In the genomic region with DNA sequence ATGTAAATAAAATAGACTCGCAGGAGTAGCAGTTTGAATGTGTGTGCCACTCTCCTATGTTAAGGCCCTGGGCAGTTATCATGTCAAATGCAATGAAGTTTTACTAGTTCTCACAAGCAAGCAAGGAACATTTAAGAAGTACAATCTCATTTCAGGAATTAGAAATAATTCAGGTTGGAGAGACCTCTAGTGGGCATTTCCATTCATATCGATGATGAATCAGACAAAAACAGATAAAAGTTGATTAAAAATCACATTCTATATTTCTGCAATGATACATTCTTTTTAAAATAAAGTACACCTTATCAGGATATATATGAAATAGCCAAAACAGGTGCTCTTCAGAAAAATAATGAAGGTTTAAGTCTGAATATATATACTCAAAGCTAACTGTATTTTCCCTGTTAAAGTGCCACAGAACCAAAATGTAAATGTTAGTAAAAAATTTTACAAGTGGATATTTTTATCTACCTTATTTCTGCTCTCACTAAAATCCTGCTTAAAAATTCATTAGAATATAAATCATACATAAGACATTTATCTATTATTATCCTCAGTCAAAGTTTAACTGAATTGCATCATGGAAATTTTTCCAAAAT, we compare ENCODE assay signal across 10 cellular contexts.
A peak's percentile ranks its signal among the peaks of the same experiment; 100 is the strongest.
DNase-seq lines count a peak whose midpoint lies in the region; ATAC-seq, FAIRE-seq and TF ChIP-seq lines count a peak whose summit lies in the region.
"Had no signal": no experiment of that assay in that cellular context is flagged by ENCODE, and none has a peak within 500 bp of the region (broad histone marks: within the 10 kb centered on the region; RNA-seq: fewer than 3 reads in every experiment).

No MANE protein-coding gene starts in this region.

- TF ChIP-seq EP300 in GM12878 (IDR thresholded peaks at IDR 0.05; ENCODE audit: borderline replicate concordance in 1 of 2, control insufficient read depth in 1 of 2, low read depth in 2 of 2, low read length in 2 of 2): no peak

- in situ Hi-C loops in GM12878 (cut with MboI): no loop called here

- no peaks in the 10 kb centered on the region for H3K9me3 ChIP-seq in GM12878 (replicated peaks; ENCODE audit: control insufficient read depth, insufficient read depth, low read length)
- H3K9me3 ChIP-seq: pancreas had no signal

- peak; percentile 69 for FAIRE-seq in GM12878 (lab: Jason Lieb, UNC)
- no peak for FAIRE-seq in GM12891 (lab: Jason Lieb, UNC)
- FAIRE-seq: pancreas had no signal

- no peak overlapping the region for H3K9ac ChIP-seq in GM12878 (ENCODE audit: control insufficient read depth, insufficient read depth, low read length)

- TF ChIP-seq POLR2A in GM12878 (IDR thresholded peaks at IDR 0.05; ENCODE audit: low read depth, low read length) (no peak), GM12891 (IDR thresholded peaks at IDR 0.05; ENCODE audit: low read depth, low read length) (no peak)

- intact Hi-C loops in GM12878 (cut with micrococcal nuclease; ENCODE audit: unreplicated experiment): loop anchor here (2.0 to 10.0 kb wide), 2 partner anchors 527 to 903 kb away; no protein-coding TSS in a partner anchor

- no peak overlapping the region for H3K4me3 ChIP-seq in GM06990 (replicated peaks; ENCODE audit: low read depth, low read length)
- no peak overlapping the region for H3K4me3 ChIP-seq in GM12878
- H3K4me3 ChIP-seq: pancreas had no signal

- CTCF ChIA-PET in GM12878 (lab: Yijun Ruan, JAX): interaction anchor here (0.7 to 7.7 kb wide), 16 partner anchors 9 to 904 kb away, joined by 3 to 82 read pairs (median 4); no protein-coding TSS in a partner anchor

- TF ChIP-seq RAD21 in GM12878 (IDR thresholded peaks at IDR 0.05; ENCODE audit: insufficient read depth, low read depth, low read length): peak; percentile 39; the same call in 1 of the 2 replicates

- H3K4me1 ChIP-seq in GM12878 (ENCODE audit: control insufficient read depth, insufficient read depth, low read length): no peaks in the 10 kb centered on the region
- H3K4me1 ChIP-seq: pancreas had no signal

- peak; percentile 31 for ATAC-seq in GM12878
- ATAC-seq in HG03378 (IDR thresholded peaks at IDR 0.05; ENCODE audit: unreplicated experiment): no peak
- ATAC-seq in GM19397 (IDR thresholded peaks at IDR 0.05; ENCODE audit: unreplicated experiment): no peak
- ATAC-seq: effector memory CD8-positive, alpha-beta T cell; pancreas; stimulated activated naive CD8-positive, alpha-beta T cell treated with anti-CD3 and anti-CD28 coated beads, Interleukin-15, Interleukin-2, amounts not matched to agents 100 U/mL and 50 U/mL, for 24 hours had no signal

- H3K4me2 ChIP-seq in GM12878 (ENCODE audit: control insufficient read depth, insufficient read depth): no peak overlapping the region

- DNase-seq in GM06990 (ENCODE audit: extremely low read depth, insufficient read length): no peak
- DNase-seq in LoVo (ENCODE audit: low spot score): peak; percentile 12
- no peak for DNase-seq in GM12878 (ENCODE audit: low read depth, low spot score)
- peak; percentile 13 for DNase-seq in middle frontal gyrus (ENCODE audit: extremely low spot score, low spot score)
- DNase-seq in GM12891 (ENCODE audit: insufficient read length, low spot score): no peak
- DNase-seq: effector memory CD8-positive, alpha-beta T cell; pancreas; stimulated activated naive CD8-positive, alpha-beta T cell treated with anti-CD3 and anti-CD28 coated beads, Interleukin-15, Interleukin-2, amounts not matched to agents 100 U/mL and 50 U/mL, for 24 hours had no signal

- RAD21 ChIA-PET in GM12878 (lab: Charles Lee; ENCODE audit: unreplicated experiment): interaction anchor here (0.6 to 10.5 kb wide), 9 partner anchors 8 to 1664 kb away, joined by 3 to 98 read pairs (median 4); no protein-coding TSS in a partner anchor

- H3K79me2 ChIP-seq in GM12878 (ENCODE audit: control insufficient read depth, insufficient read depth, low read length): no peaks in the 10 kb centered on the region

- H2AFZ ChIP-seq in GM12878 (ENCODE audit: control insufficient read depth, low read depth, low read length): no peak overlapping the region

- SMC1A ChIA-PET in GM12878 (lab: Charles Lee; ENCODE audit: uncharacterized antibody, unreplicated experiment): interaction anchor here (0.6 to 6.0 kb wide), 15 partner anchors 8 to 1663 kb away, joined by 3 to 71 read pairs (median 4); no protein-coding TSS in a partner anchor

- no peaks in the 10 kb centered on the region for H4K20me1 ChIP-seq in GM12878 (ENCODE audit: control insufficient read depth, insufficient read depth)

- H3K27me3 ChIP-seq in GM06990 (replicated peaks; ENCODE audit: control insufficient read depth, insufficient read depth, low read length) (no peaks in the 10 kb centered on the region), GM12878 (replicated peaks in 1 of 2; ENCODE audit: control insufficient read depth in 2 of 2, insufficient read depth in 2 of 2, low read length in 1 of 2) (no peaks in the 10 kb centered on the region)
- H3K27me3 ChIP-seq: pancreas had no signal

- TF ChIP-seq CTCF in GM06990 (IDR thresholded peaks at IDR 0.05; ENCODE audit: insufficient read depth, low read length, poor library complexity, severe bottlenecking) (peak; percentile 22), GM12878 (IDR thresholded peaks at IDR 0.05 in 2 of 3, conservative IDR thresholded peaks at IDR 0.05 in 1 of 3; ENCODE audit: control insufficient read depth in 2 of 3, extremely low read depth in 1 of 3, insufficient read depth in 1 of 3, low read depth in 3 of 3, low read length in 3 of 3) (peak; percentile 13 to 50 (median 29); a peak in 2 of 6 replicates)

- no TSS peak for BruUV-seq in GM12878 (replicated peaks; lab: Mats Ljungman, UMichigan)

- H3K27ac ChIP-seq in GM12878 (ENCODE audit: control insufficient read depth, insufficient read depth): no peak overlapping the region
- H3K27ac ChIP-seq: pancreas had no signal

- 0% methylated on average over 2 of the region's 2 CpGs for WGBS in GM12878 (ENCODE audit: insufficient coverage, insufficient replicate concordance, low lambda C conversion rate, missing lambda C conversion rate)

- POLR2A ChIA-PET in GM12878 (lab: Charles Lee): interaction anchor here (2.5 kb wide), 1 partner anchor 8 kb away, joined by 12 read pairs; no protein-coding TSS in a partner anchor

- H3K36me3 ChIP-seq in GM06990 (ENCODE audit: control insufficient read depth, insufficient read depth, low read length) (no peaks in the 10 kb centered on the region), GM12878 (ENCODE audit: control insufficient read depth in 2 of 2, insufficient read depth in 2 of 2, low read length in 1 of 2) (no peaks in the 10 kb centered on the region)
- H3K36me3 ChIP-seq: pancreas had no signal

TF ChIP-seq in GM12878, 131 proteins besides CTCF, POLR2A, EP300 and RAD21 (continues in another document):
- TF ChIP-seq NR2C2 (IDR thresholded peaks at IDR 0.05; ENCODE audit: borderline replicate concordance, control insufficient read depth, insufficient read length, low read depth) (no peak), CREB1 (IDR thresholded peaks at IDR 0.05; ENCODE audit: low read depth) (no peak), ETV6 (conservative IDR thresholded peaks at IDR 0.05 in 1 of 2, IDR thresholded peaks at IDR 0.05 in 1 of 2; ENCODE audit: borderline replicate concordance in 1 of 2, low read depth in 1 of 2) (no peak), SMC3 (IDR thresholded peaks at IDR 0.05; ENCODE audit: borderline replicate concordance, low read length) (peak; percentile 23; the same call in 1 of the 2 replicates)

TF ChIP-seq in GM12891, 5 proteins besides CTCF, POLR2A, EP300 and RAD21:
- TF ChIP-seq PAX5 (IDR thresholded peaks at IDR 0.05; ENCODE audit: insufficient read depth, low read length, severe bottlenecking) (no peak), POU2F2 (IDR thresholded peaks at IDR 0.05; ENCODE audit: low read depth, low read length) (no peak), POLR2AphosphoS5 (IDR thresholded peaks at IDR 0.05; ENCODE audit: low read depth, low read length) (no peak), SPI1 (IDR thresholded peaks at IDR 0.05; ENCODE audit: low read depth, low read length) (no peak), TAF1 (IDR thresholded peaks at IDR 0.05; ENCODE audit: low read depth, low read length) (no peak)

Comparison
In these comparisons a context has a peak if more than half of its experiments do, and no peak if none do; other contexts are left out.
1. DNase-seq: peak in LoVo (single experiment) and middle frontal gyrus (single experiment); none in GM06990 (single experiment), GM12878 (single experiment) and GM12891 (single experiment).